ENCODE assay signal across 17 cellular contexts in the genomic region with DNA sequence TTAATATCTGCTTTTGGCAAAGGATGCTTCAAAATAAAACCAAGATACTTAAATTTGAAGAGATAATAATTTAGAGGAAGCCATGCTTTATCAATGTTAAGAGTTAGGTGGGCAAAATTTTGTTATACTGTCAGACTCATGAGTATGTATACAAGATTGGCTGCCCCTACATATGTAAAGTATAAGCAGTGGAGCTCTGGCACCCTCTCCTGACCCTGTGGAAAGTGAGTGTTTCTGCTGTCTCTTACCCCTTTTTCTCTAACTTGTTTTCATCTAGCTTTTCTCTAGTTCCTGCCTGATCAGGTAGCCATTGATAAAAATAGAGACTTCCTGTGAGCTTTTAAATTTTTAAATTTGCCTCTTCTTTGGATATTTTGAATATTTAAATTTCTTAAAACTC.
DNase-seq lines count a peak whose midpoint lies in the region; ATAC-seq, FAIRE-seq and TF ChIP-seq lines count a peak whose summit lies in the region.
"Had no signal": no experiment of that assay in that cellular context is flagged by ENCODE, and none has a peak within 500 bp of the region (broad histone marks: within the 10 kb centered on the region; RNA-seq: fewer than 3 reads in every experiment).

No MANE protein-coding gene starts in this region.

- no peaks in the 10 kb centered on the region for H3K4me1 ChIP-seq in Panc1 (ENCODE audit: control insufficient read depth, insufficient read depth, low read length)
- H3K4me1 ChIP-seq: A549, upper lobe of right lung had no signal

- no peaks in the 10 kb centered on the region for H3K36me3 Mint-ChIP-seq in osteocyte (ENCODE audit: unreplicated experiment)
- H3K36me3 Mint-ChIP-seq in stimulated activated naive B cell treated with anti-CD40 and anti-IgM and Interleukin-4, amounts not matched to agents 10 μg/mL and 1 μg/mL and 100 μg/mL, for 72 hours, result no peaks in the 10 kb centered on the region
- H3K36me3 Mint-ChIP-seq: stimulated activated effector memory CD8-positive, alpha-beta T cell treated with anti-CD3 and anti-CD28 coated beads, Interleukin-12 subunit alpha, Interleukin-12 subunit beta, amount 100 ng/mL, for 72 hours had no signal

- CTCF ChIA-PET in Panc1 (lab: Charles Lee), result no interaction called here

- POLR2A ChIA-PET in Panc1 (lab: Charles Lee), result no interaction called here

- H3K27ac ChIP-seq in Panc1 (ENCODE audit: low read length), result no peak overlapping the region
- H3K27ac ChIP-seq: A549, upper lobe of right lung had no signal

- H3K4me1 Mint-ChIP-seq in osteocyte (ENCODE audit: unreplicated experiment), result no peaks in the 10 kb centered on the region
- no peaks in the 10 kb centered on the region for H3K4me1 Mint-ChIP-seq in stimulated activated naive B cell treated with anti-CD40 and anti-IgM and Interleukin-4, amounts not matched to agents 10 μg/mL and 1 μg/mL and 100 μg/mL, for 72 hours
- H3K4me1 Mint-ChIP-seq: neural crest cell; stimulated activated effector memory CD8-positive, alpha-beta T cell treated with anti-CD3 and anti-CD28 coated beads, Interleukin-12 subunit alpha, Interleukin-12 subunit beta, amount 100 ng/mL, for 72 hours had no signal

- H3K27ac Mint-ChIP-seq in osteocyte (ENCODE audit: unreplicated experiment), result no peak overlapping the region
- no peak overlapping the region for H3K27ac Mint-ChIP-seq in stimulated activated naive B cell treated with anti-CD40 and anti-IgM and Interleukin-4, amounts not matched to agents 10 μg/mL and 1 μg/mL and 100 μg/mL, for 72 hours
- H3K27ac Mint-ChIP-seq: stimulated activated effector memory CD8-positive, alpha-beta T cell treated with anti-CD3 and anti-CD28 coated beads, Interleukin-12 subunit alpha, Interleukin-12 subunit beta, amount 100 ng/mL, for 72 hours had no signal

- TF ChIP-seq CTCF in Panc1 (IDR thresholded peaks at IDR 0.05), result peak; percentile 52; the same call in 1 of the 2 replicates
- peak; percentile 37 for TF ChIP-seq CTCF in choroid plexus epithelial cell (conservative IDR thresholded peaks at IDR 0.05; ENCODE audit: low read depth, low read length)
- TF ChIP-seq CTCF in osteocyte (IDR thresholded peaks at IDR 0.05), result peak; percentile 42

- no peaks in the 10 kb centered on the region for H3K9me3 ChIP-seq in Panc1 (ENCODE audit: control insufficient read depth, insufficient read depth, low read depth, low read length)
- H3K9me3 ChIP-seq: A549, upper lobe of right lung had no signal

- in situ Hi-C loops in Panc1 (cut with HindIII; ENCODE audit: low pct_unique_long_range_greater_than_20kb, low sequenced_read_pairs), result no loop called here

- no peak overlapping the region for H3K4me3 Mint-ChIP-seq in osteocyte (ENCODE audit: unreplicated experiment)
- no peak overlapping the region for H3K4me3 Mint-ChIP-seq in stimulated activated naive B cell treated with anti-CD40 and anti-IgM and Interleukin-4, amounts not matched to agents 10 μg/mL and 1 μg/mL and 100 μg/mL, for 72 hours
- H3K4me3 Mint-ChIP-seq: neural crest cell; stimulated activated effector memory CD8-positive, alpha-beta T cell treated with anti-CD3 and anti-CD28 coated beads, Interleukin-12 subunit alpha, Interleukin-12 subunit beta, amount 100 ng/mL, for 72 hours had no signal

- H3K27me3 ChIP-seq in Panc1 (ENCODE audit: control insufficient read depth, insufficient read depth, low read length), result no peaks in the 10 kb centered on the region
- H3K27me3 ChIP-seq: upper lobe of right lung had no signal

- DNase-seq in NCI-H1092 treated with DMSO at 0.1 percent for 48 hours (lab: John Stamatoyannopoulos, UW), result peak; percentile 11
- no peak for DNase-seq in NCI-H1092 (lab: John Stamatoyannopoulos, UW)
- DNase-seq in Panc1 (ENCODE audit: low read depth, low spot score), result no peak
- DNase-seq in choroid plexus epithelial cell (ENCODE audit: low read depth), result peak; percentile 5
- DNase-seq in osteocyte (ENCODE audit: extremely low spot score, unreplicated experiment), result no peak
- DNase-seq in GM19239 (ENCODE audit: insufficient read length, low spot score), result no peak
- no peak for DNase-seq in SHP77 treated with DMSO at 0.1 percent for 48 hours (lab: John Stamatoyannopoulos, UW)
- no peak for DNase-seq in stimulated activated naive B cell treated with anti-CD40 and anti-IgM and Interleukin-4, amounts not matched to agents 10 μg/mL and 1 μg/mL and 100 μg/mL, for 72 hours
- DNase-seq: activated T-cell treated with anti-CD3 and anti-CD28 coated beads, Interleukin-2, amount 50 U/mL, for 48 hours; IMR-90; NCI-H1048; T1000; upper lobe of right lung had no signal

- no peaks in the 10 kb centered on the region for H3K36me3 ChIP-seq in Panc1 (ENCODE audit: control insufficient read depth, insufficient read depth, low read length)
- H3K36me3 ChIP-seq: upper lobe of right lung had no signal

- intact Hi-C loops in Panc1 (cut with micrococcal nuclease; ENCODE audit: unreplicated experiment), result no loop called here

- no peaks in the 10 kb centered on the region for H3K27me3 Mint-ChIP-seq in osteocyte (ENCODE audit: unreplicated experiment)
- H3K27me3 Mint-ChIP-seq in stimulated activated naive B cell treated with anti-CD40 and anti-IgM and Interleukin-4, amounts not matched to agents 10 μg/mL and 1 μg/mL and 100 μg/mL, for 72 hours, result no peaks in the 10 kb centered on the region

- H3K9me3 Mint-ChIP-seq in osteocyte (ENCODE audit: unreplicated experiment), result no peaks in the 10 kb centered on the region
- no peaks in the 10 kb centered on the region for H3K9me3 Mint-ChIP-seq in stimulated activated naive B cell treated with anti-CD40 and anti-IgM and Interleukin-4, amounts not matched to agents 10 μg/mL and 1 μg/mL and 100 μg/mL, for 72 hours
- H3K9me3 Mint-ChIP-seq: neural crest cell; stimulated activated effector memory CD8-positive, alpha-beta T cell treated with anti-CD3 and anti-CD28 coated beads, Interleukin-12 subunit alpha, Interleukin-12 subunit beta, amount 100 ng/mL, for 72 hours had no signal

- no TSS peak for BruUV-seq in Panc1 (replicated peaks; lab: Mats Ljungman, UMichigan)

- no peak for ATAC-seq in Panc1
- ATAC-seq in stimulated activated naive B cell treated with anti-CD40 and anti-IgM and Interleukin-4, amounts not matched to agents 10 μg/mL and 1 μg/mL and 100 μg/mL, for 72 hours (replicated peaks), result no peak
- ATAC-seq: A549; Right ventricle myocardium inferior; stimulated activated effector memory CD8-positive, alpha-beta T cell treated with anti-CD3 and anti-CD28 coated beads, Interleukin-12 subunit alpha, Interleukin-12 subunit beta, amount 100 ng/mL, for 72 hours; upper lobe of right lung had no signal

- FAIRE-seq in GM19239 (lab: Jason Lieb, UNC), result no peak
- FAIRE-seq: A549 had no signal

- H3K4me3 ChIP-seq in Panc1 (ENCODE audit: low read depth in 2 of 2, low read length in 2 of 2) (no peak overlapping the region), choroid plexus epithelial cell (ENCODE audit: low read depth, low read length) (no peak overlapping the region)
- H3K4me3 ChIP-seq: A549, upper lobe of right lung had no signal

Comparison
In these comparisons a context has a peak if more than half of its experiments do, and no peak if none do; other contexts are left out.
1. DNase-seq: peak in NCI-H1092 treated with DMSO at 0.1 percent for 48 hours (single experiment) and choroid plexus epithelial cell (single experiment); none in NCI-H1092 (single experiment), Panc1 (single experiment), osteocyte (single experiment), GM19239 (single experiment), SHP77 treated with DMSO at 0.1 percent for 48 hours (single experiment) and stimulated activated naive B cell treated with anti-CD40 and anti-IgM and Interleukin-4, amounts not matched to agents 10 μg/mL and 1 μg/mL and 100 μg/mL, for 72 hours (single experiment).
2. Peak in every context shown above with its lines, with median percentiles within 50 percentile points of each other: CTCF ChIP-seq.